In genomic region chr17:8175795-8176196, GRCh38 we compare ENCODE assay signal across 1 cellular context.
TF ChIP-seq lines count a peak whose summit lies in the region.

No MANE protein-coding gene starts in this region.

TF ChIP-seq in SK-N-SH treated with all-trans-retinoic acid at 6 μM for 48 hours, 23 proteins besides CTCF, POLR2A, EP300 and RAD21 (continued from another document):
- TF ChIP-seq CREB5 (CRISPR knock-in tag; IDR thresholded peaks at IDR 0.05; ENCODE audit: low read depth) (no peak), ZC3H10 (CRISPR knock-in tag; IDR thresholded peaks at IDR 0.05) (no peak)
TF ChIP-seq in SK-N-SH treated with all-trans-retinoic acid at 6 μM for 48 hours: peak in this region for 0.
